ENCODE assay signal across 7 cellular contexts in genomic region chr3:71723452-71724170, GRCh38.
DNase-seq lines count a peak whose midpoint lies in the region; ATAC-seq and TF ChIP-seq lines count a peak whose summit lies in the region.

No MANE protein-coding gene starts in this region.

- H3K9ac ChIP-seq in OCI-LY3 (ENCODE audit: low read length) = no peak overlapping the region

- peak in 2 of 3 donors; percentile 21 to 42 for DNase-seq in effector memory CD4-positive, alpha-beta T cell
- peak; percentile 33 for DNase-seq in stimulated activated CD4-positive, alpha-beta T cell treated with anti-CD3 and anti-CD28 coated beads, Interleukin-4, amount 100 ng/mL, for 1 hour
- no peak for DNase-seq in NCI-H2227 treated with DMSO at 0.1 percent for 48 hours (lab: John Stamatoyannopoulos, UW)
- DNase-seq in HK-2 (ENCODE audit: unreplicated experiment) = no peak

- H4K20me1 ChIP-seq in OCI-LY3 (ENCODE audit: insufficient read depth, low read length) = no peaks in the 10 kb centered on the region

- H3K27ac ChIP-seq in OCI-LY3 (ENCODE audit: low read length) = no peak overlapping the region
- peak overlapping the region; percentile 73 for H3K27ac ChIP-seq in effector memory CD4-positive, alpha-beta T cell (ENCODE audit: insufficient read depth, low read length, poor library complexity, severe bottlenecking)

- ATAC-seq in GM19324 (IDR thresholded peaks at IDR 0.05; ENCODE audit: low FRiP score, unreplicated experiment) (peak; percentile 31), HG03139 (IDR thresholded peaks at IDR 0.05; ENCODE audit: unreplicated experiment) (no peak)

- peak overlapping the region; percentile 99 for H3K4me2 ChIP-seq in OCI-LY3 (ENCODE audit: low read length)

- no peaks in the 10 kb centered on the region for H3K79me2 ChIP-seq in OCI-LY3 (ENCODE audit: low read length)

- TF ChIP-seq CTCF in OCI-LY3 (IDR thresholded peaks at IDR 0.05; ENCODE audit: low read depth, low read length) = no peak

- peaks cover 80% of the 10 kb centered on the region for H3K27me3 ChIP-seq in OCI-LY3 (ENCODE audit: low read depth, low read length)
- no peaks in the 10 kb centered on the region for H3K27me3 ChIP-seq in effector memory CD4-positive, alpha-beta T cell (replicated peaks; ENCODE audit: control insufficient read depth, insufficient read depth, low read length, poor library complexity, severe bottlenecking)

- no peaks in the 10 kb centered on the region for H3K36me3 ChIP-seq in OCI-LY3 (replicated peaks; ENCODE audit: low read depth, low read length)
- no peaks in the 10 kb centered on the region for H3K36me3 ChIP-seq in effector memory CD4-positive, alpha-beta T cell (ENCODE audit: control insufficient read depth, insufficient read depth, low read length)

- peak overlapping the region; percentile 81 for H3K4me3 ChIP-seq in OCI-LY3 (ENCODE audit: low read length)
- peak overlapping the region; percentile 72 for H3K4me3 ChIP-seq in effector memory CD4-positive, alpha-beta T cell (ENCODE audit: insufficient read depth, low read depth, low read length, poor library complexity, severe bottlenecking)

- H3K9me3 ChIP-seq in OCI-LY3 (ENCODE audit: insufficient read depth, low read length) = no peaks in the 10 kb centered on the region
- no peaks in the 10 kb centered on the region for H3K9me3 ChIP-seq in effector memory CD4-positive, alpha-beta T cell (ENCODE audit: control insufficient read depth, low read length)

- H2AFZ ChIP-seq in OCI-LY3 (ENCODE audit: low read depth, low read length) = no peak overlapping the region

- H3K4me1 ChIP-seq in OCI-LY3 (ENCODE audit: low read length) = peaks cover 13% of the 10 kb centered on the region
- peaks cover 48% of the 10 kb centered on the region for H3K4me1 ChIP-seq in effector memory CD4-positive, alpha-beta T cell (ENCODE audit: control insufficient read depth, insufficient read depth, low read length, poor library complexity, severe bottlenecking)

Comparison
In these comparisons a context has a peak if more than half of its experiments do, and no peak if none do; other contexts are left out.
1. DNase-seq: peak in effector memory CD4-positive, alpha-beta T cell (2 of 3) and stimulated activated CD4-positive, alpha-beta T cell treated with anti-CD3 and anti-CD28 coated beads, Interleukin-4, amount 100 ng/mL, for 1 hour (single experiment); none in NCI-H2227 treated with DMSO at 0.1 percent for 48 hours (single experiment) and HK-2 (single experiment).